8 cellular contexts compared by ENCODE assay signal in the genomic region with DNA sequence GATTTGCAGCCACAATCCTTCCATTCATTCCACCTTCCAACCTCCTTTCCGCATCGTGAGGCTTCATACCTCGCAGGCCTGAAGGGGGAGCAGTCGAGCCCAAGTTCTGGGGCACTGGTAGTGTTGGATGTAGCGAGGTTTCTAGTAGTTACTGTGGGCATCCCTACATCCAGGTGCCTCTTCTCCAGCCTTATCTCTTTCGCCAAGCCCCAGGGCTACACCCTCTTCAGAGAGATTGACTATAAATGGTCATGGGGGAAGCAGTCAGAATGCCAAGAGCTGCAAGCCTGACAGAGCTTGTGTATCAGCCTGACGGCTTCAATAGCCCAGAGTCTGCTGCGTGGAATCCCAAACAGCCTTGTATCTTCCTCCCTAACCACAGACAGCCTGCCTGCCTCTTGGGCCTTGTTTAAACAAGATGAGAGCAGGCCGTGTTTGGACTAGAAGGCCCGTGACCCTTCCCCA. TPM values are rescaled to one million over a fixed set of nuclear protein-coding genes. Genes with fewer than 3 reads are reported as not detected.
DNase-seq lines count a peak whose midpoint lies in the region; ATAC-seq and TF ChIP-seq lines count a peak whose summit lies in the region.

No MANE protein-coding gene starts in this region.

- H3K27ac ChIP-seq in MM.1S (ENCODE audit: low read length), result no peak overlapping the region
- H3K27ac ChIP-seq in colonic mucosa, result peak overlapping the region; percentile 25
- peak overlapping the region; percentile 13 for H3K27ac ChIP-seq in muscle layer of colon (ENCODE audit: low read depth, low read length)

- no peak overlapping the region for H3K4me2 ChIP-seq in MM.1S (ENCODE audit: low read depth, low read length)

- H3K36me3 ChIP-seq in MM.1S (replicated peaks; ENCODE audit: insufficient read depth, low read length) (no peaks in the 10 kb centered on the region), colonic mucosa (no peaks in the 10 kb centered on the region), muscle layer of colon (ENCODE audit: insufficient read depth, low read length) (no peaks in the 10 kb centered on the region)

- H3K9me2 ChIP-seq in MM.1S (replicated peaks; ENCODE audit: insufficient read depth, low read length), result no peaks in the 10 kb centered on the region

- H3F3A ChIP-seq in MM.1S (ENCODE audit: insufficient read depth, low read length), result no peaks in the 10 kb centered on the region

- ATAC-seq in GM21619 (IDR thresholded peaks at IDR 0.05; ENCODE audit: unreplicated experiment) (no peak), GM18520 (IDR thresholded peaks at IDR 0.05; ENCODE audit: unreplicated experiment) (no peak), HG03159 (IDR thresholded peaks at IDR 0.05; ENCODE audit: unreplicated experiment) (no peak)

- intact Hi-C loops in colonic mucosa (cut with DNase I), result loop anchor here (2.0 kb wide), 1 partner anchor 81 kb away; no protein-coding TSS in a partner anchor

- H2AFZ ChIP-seq in MM.1S (ENCODE audit: low read length), result no peak overlapping the region

- H3K4me1 ChIP-seq in MM.1S (ENCODE audit: low read length), result no peaks in the 10 kb centered on the region
- no peaks in the 10 kb centered on the region for H3K4me1 ChIP-seq in colonic mucosa
- peaks cover 46% of the 10 kb centered on the region for H3K4me1 ChIP-seq in muscle layer of colon (ENCODE audit: insufficient read depth, low read length)

- no peaks in the 10 kb centered on the region for H4K20me1 ChIP-seq in MM.1S (ENCODE audit: insufficient read depth, low read length)

- H3K27me3 ChIP-seq in MM.1S (replicated peaks; ENCODE audit: insufficient read depth, low read length) (no peaks in the 10 kb centered on the region), colonic mucosa (no peaks in the 10 kb centered on the region), muscle layer of colon (ENCODE audit: control insufficient read depth in 1 of 2, insufficient read depth in 2 of 2, low read length in 2 of 2) (no peaks in the 10 kb centered on the region)

- no peaks in the 10 kb centered on the region for H3K79me2 ChIP-seq in MM.1S (ENCODE audit: low read length)

- H3K9me3 ChIP-seq in MM.1S (replicated peaks; ENCODE audit: insufficient read depth, low read length), result no peaks in the 10 kb centered on the region
- H3K9me3 ChIP-seq in colonic mucosa, result no peaks in the 10 kb centered on the region
- H3K9me3 ChIP-seq in muscle layer of colon (ENCODE audit: low read length), result no peaks in the 10 kb centered on the region

- TF ChIP-seq CTCF in GM10266 (IDR thresholded peaks at IDR 0.05; ENCODE audit: control insufficient read depth, insufficient read depth, low read depth, missing control alignments), result peak; percentile 52
- peak; percentile 46 for TF ChIP-seq CTCF in MM.1S (IDR thresholded peaks at IDR 0.05; ENCODE audit: low read length)
- peak; percentile 39 for TF ChIP-seq CTCF in colonic mucosa (IDR thresholded peaks at IDR 0.05)

- H3K4me3 ChIP-seq in MM.1S (ENCODE audit: low read length) (no peak overlapping the region), colonic mucosa (no peak overlapping the region), muscle layer of colon (ENCODE audit: low read depth in 1 of 2, low read length in 2 of 2) (no peak overlapping the region)

- H3K9ac ChIP-seq in MM.1S (ENCODE audit: low read length) (no peak overlapping the region), colonic mucosa (ENCODE audit: low read depth in 2 of 2, low read length in 2 of 2) (no peak overlapping the region), muscle layer of colon (ENCODE audit: low read length) (peak overlapping the region; percentile 16)

- DNase-seq in GM10266 (ENCODE audit: extremely low spot score) (no peak), MM.1S (no peak), colonic mucosa (peak; percentile 53), amniotic stem cell (lab: John Stamatoyannopoulos, UW) (no peak)

RNA-seq across cellular contexts. Expression of a gene that starts 28.9 kb away (rescaled TPM):
- total RNA-seq in colonic mucosa, result 10 to 100 TPM in 1 of 2 donors, 1 to 10 TPM in 1; 3.3 to 13.2 TPM
